In the genomic region with DNA sequence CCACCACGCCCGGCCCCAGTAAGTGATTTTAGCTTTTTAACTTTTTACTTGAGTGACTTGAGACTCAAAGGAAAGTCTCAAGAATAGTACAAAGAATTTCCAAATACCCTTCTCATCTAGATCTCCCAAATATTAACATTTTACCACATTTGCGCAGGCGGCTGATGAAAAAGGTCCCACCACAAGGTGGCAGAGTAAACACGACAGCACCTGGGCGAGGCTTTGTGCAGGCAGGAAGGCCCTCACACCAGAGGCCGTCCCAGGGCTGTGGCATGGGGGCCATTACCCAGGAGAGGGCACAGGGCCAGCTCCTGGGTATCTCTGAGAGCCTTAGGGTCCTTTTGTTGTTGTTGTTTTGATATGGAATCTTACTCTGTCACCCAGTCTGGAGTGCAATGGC, we compare ENCODE assay signal across 8 cellular contexts. TPM values are rescaled to one million over a fixed set of nuclear protein-coding genes. Genes with fewer than 3 reads are reported as not detected.
DNase-seq lines count a peak whose midpoint lies in the region; ATAC-seq and TF ChIP-seq lines count a peak whose summit lies in the region.

No MANE protein-coding gene starts in this region.

- H3K4me1 ChIP-seq in IMR-90 (ENCODE audit: control insufficient read depth, insufficient read depth, low read length), result no peaks in the 10 kb centered on the region

- 33% methylated on average over 5 of the region's 7 CpGs; no CpG with 5 or more reads in 1 of the 2 experiments for WGBS in IMR-90 (ENCODE audit: extremely low coverage in 2 of 2, insufficient read length in 1 of 2), 2 experiments

- no peak overlapping the region for H3K27ac ChIP-seq in IMR-90 (ENCODE audit: insufficient read depth, low read length)

- dilution Hi-C loops in IMR-90 (cut with HindIII; ENCODE audit: low sequenced_read_pairs, unreplicated experiment), result no loop called here

- no peak overlapping the region for H2AK9ac ChIP-seq in IMR-90 (replicated peaks; ENCODE audit: low read depth, low read length, poor library complexity)

- no peaks in the 10 kb centered on the region for H3K9me3 ChIP-seq in IMR-90 (ENCODE audit: control insufficient read depth, insufficient read depth, low read length)

- H2AFZ ChIP-seq in IMR-90 (replicated peaks; ENCODE audit: low read length, poor library complexity), result no peak overlapping the region

- no peak overlapping the region for H2BK20ac ChIP-seq in IMR-90 (ENCODE audit: low read depth, low read length)

- H4K20me1 ChIP-seq in IMR-90 (ENCODE audit: insufficient read depth, low read length), result no peaks in the 10 kb centered on the region

- in situ Hi-C loops in IMR-90 (cut with MboI; ENCODE audit: low sequenced_read_pairs), result no loop called here

- no peak overlapping the region for H4K91ac ChIP-seq in IMR-90 (ENCODE audit: insufficient read depth, low read depth, low read length)

- H3K9me1 ChIP-seq in IMR-90 (ENCODE audit: insufficient read depth, low read length), result no peaks in the 10 kb centered on the region

- no peak overlapping the region for H2BK5ac ChIP-seq in IMR-90 (ENCODE audit: low read depth, low read length, poor library complexity, severe bottlenecking)

- CTCF ChIA-PET in IMR-90 (lab: Yijun Ruan, JAX), result interaction anchor here (0.5 kb wide), 1 partner anchor 542 kb away, joined by 3 read pairs; no protein-coding TSS in a partner anchor

- POLR2A ChIA-PET in IMR-90 (lab: Charles Lee; ENCODE audit: unreplicated experiment), result interaction anchor here (0.7 kb wide), 1 partner anchor 523 kb away, joined by 3 read pairs; no protein-coding TSS in a partner anchor

- no peak overlapping the region for H4K8ac ChIP-seq in IMR-90 (ENCODE audit: low read depth in 2 of 2, low read length in 2 of 2)

- H3K27me3 ChIP-seq in IMR-90 (ENCODE audit: control insufficient read depth, insufficient read depth, low read length), result peaks cover 3% of the 10 kb centered on the region; the same call in 1 of the 2 replicates

- no peak overlapping the region for H2AK5ac ChIP-seq in IMR-90 (ENCODE audit: low read depth, low read length)

- no peak overlapping the region for H3K56ac ChIP-seq in IMR-90 (ENCODE audit: extremely low read depth, insufficient read depth, low read length)

- no peak overlapping the region for H2BK120ac ChIP-seq in IMR-90 (ENCODE audit: low read depth, low read length)

- H3K18ac ChIP-seq in IMR-90 (ENCODE audit: low read depth, low read length), result no peak overlapping the region

- peak; percentile 27; the same call in 1 of the 2 replicates for TF ChIP-seq CTCF in IMR-90 (conservative IDR thresholded peaks at IDR 0.05; ENCODE audit: low read depth, low read length)

- H2BK15ac ChIP-seq in IMR-90 (ENCODE audit: low read depth, low read length), result no peak overlapping the region

- H3K14ac ChIP-seq in IMR-90 (replicated peaks; ENCODE audit: low read depth, low read length), result no peak overlapping the region

- H3K36me3 ChIP-seq in IMR-90 (ENCODE audit: control insufficient read depth, insufficient read depth, low read length), result no peaks in the 10 kb centered on the region

- intact Hi-C loops in IMR-90 (cut with micrococcal nuclease), result no loop called here

- no TSS peak for BruUV-seq in IMR-90 (replicated peaks; lab: Mats Ljungman, UMichigan)

- TF ChIP-seq POLR2A in IMR-90 (IDR thresholded peaks at IDR 0.05; ENCODE audit: low read depth, low read length), result no peak

- peak; percentile 15; the same call in 1 of the 2 replicates for TF ChIP-seq RAD21 in IMR-90 (IDR thresholded peaks at IDR 0.05; ENCODE audit: low read length)

- H4K5ac ChIP-seq in IMR-90 (ENCODE audit: low read depth, low read length), result no peak overlapping the region

- no peak overlapping the region for H3K4me2 ChIP-seq in IMR-90 (ENCODE audit: low read depth, low read length)

- peak; percentile 50 for DNase-seq in ELR (ENCODE audit: low read depth)
- DNase-seq in IMR-90, result peak; percentile 9
- DNase-seq in activated T-cell treated with anti-CD3 and anti-CD28 coated beads, Interleukin-2, amount 50 U/mL, for 48 hours, result peak; percentile 38 to 49
- DNase-seq in left kidney (ENCODE audit: low read depth, low spot score), result peak; percentile 37
- no peak for DNase-seq in effector CD8-positive, alpha-beta T cell (lab: John Stamatoyannopoulos, UW)
- DNase-seq in central memory CD4-positive, alpha-beta T cell, result no peak

- ATAC-seq in IMR-90 (ENCODE audit: low read depth) (peak; percentile 27; the same call in 1 of the 2 replicates), HG03460 (IDR thresholded peaks at IDR 0.05; ENCODE audit: unreplicated experiment) (no peak), GM21737 (IDR thresholded peaks at IDR 0.05; ENCODE audit: unreplicated experiment) (no peak)

- H3K23ac ChIP-seq in IMR-90 (ENCODE audit: low read depth, low read length), result no peak overlapping the region

- H3K4me3 ChIP-seq in IMR-90 (ENCODE audit: insufficient read depth, low read depth, low read length), result no peak overlapping the region

- H3K4ac ChIP-seq in IMR-90 (ENCODE audit: low read depth, low read length), result no peak overlapping the region

- H3K9ac ChIP-seq in IMR-90 (ENCODE audit: low read depth, low read length), result no peak overlapping the region

- no peaks in the 10 kb centered on the region for H3K79me1 ChIP-seq in IMR-90 (ENCODE audit: low read depth in 1 of 2, low read length in 2 of 2)

TF ChIP-seq in IMR-90, 13 proteins besides CTCF, POLR2A, EP300 and RAD21:
- TF ChIP-seq RFX5 (IDR thresholded peaks at IDR 0.05; ENCODE audit: low read depth, low read length) (no peak), SMC3 (IDR thresholded peaks at IDR 0.05; ENCODE audit: low read depth, low read length) (no peak)

RNA-seq across cellular contexts. Expression of a gene that starts 50.0 kb away (rescaled TPM):
- total RNA-seq in IMR-90 (2012; rRNA removed), result 68.9 and 86.2 TPM in 2 replicates
- 70.2 and 75.6 TPM in 2 replicates for polyA plus RNA-seq in IMR-90 (2012; rRNA removed)
- polyA plus RNA-seq in IMR-90 (2012; cell fraction: cytosol; rRNA removed), result 62.7 and 71.0 TPM in 2 replicates
- 61.9 and 68.4 TPM in 2 replicates for polyA plus RNA-seq in IMR-90 (2012; cell fraction: nucleus; rRNA removed; ENCODE audit: low replicate concordance)

Comparison
In these comparisons a context has a peak if more than half of its experiments do, and no peak if none do; other contexts are left out.
1. DNase-seq: peak in ELR (single experiment), IMR-90 (single experiment), activated T-cell treated with anti-CD3 and anti-CD28 coated beads, Interleukin-2, amount 50 U/mL, for 48 hours (2 of 2) and left kidney (single experiment); none in effector CD8-positive, alpha-beta T cell (single experiment) and central memory CD4-positive, alpha-beta T cell (single experiment).